Comparison of ENCODE assay signal across 1 cellular context in the genomic region with DNA sequence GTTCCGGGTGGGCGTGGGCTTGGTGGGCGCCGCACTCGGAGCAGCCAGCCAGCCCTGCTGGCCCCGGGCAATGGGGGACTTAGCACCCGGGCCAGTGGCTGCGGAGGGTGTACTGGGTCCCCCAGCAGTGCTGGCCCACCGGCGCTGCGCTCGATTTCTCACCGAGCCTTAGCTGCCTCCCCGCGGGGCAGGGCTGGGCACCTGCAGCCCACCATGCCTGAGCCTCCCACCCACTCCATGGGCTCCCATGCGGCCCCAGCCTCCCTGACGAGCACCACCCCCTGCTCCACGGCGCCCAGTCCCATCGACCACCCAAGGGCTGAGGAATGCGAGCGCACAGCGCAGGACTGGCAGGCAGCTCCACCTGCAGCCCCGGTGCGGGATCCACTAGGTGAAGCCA. TPM values are rescaled to one million over a fixed set of nuclear protein-coding genes. Genes with fewer than 3 reads are reported as not detected.
DNase-seq lines count a peak whose midpoint lies in the region; TF ChIP-seq lines count a peak whose summit lies in the region.
"Not testable (repeated sequence)": the region's sequence is repeated elsewhere in the genome, so short reads cannot be mapped to it uniquely, and the experiment has no call there.

No MANE protein-coding gene starts in this region.

- not testable (repeated sequence) for H3K4me3 Mint-ChIP-seq in osteocyte (ENCODE audit: unreplicated experiment)

- H3K27ac Mint-ChIP-seq in osteocyte (ENCODE audit: unreplicated experiment): not testable (repeated sequence)

- DNase-seq in osteocyte (ENCODE audit: extremely low spot score, unreplicated experiment): peak; percentile 40

- TF ChIP-seq CTCF in osteocyte (IDR thresholded peaks at IDR 0.05): not testable (repeated sequence)

- H3K36me3 Mint-ChIP-seq in osteocyte (ENCODE audit: unreplicated experiment): peaks cover 51% of the 10 kb centered on the region

- H3K4me1 Mint-ChIP-seq in osteocyte (ENCODE audit: unreplicated experiment): not testable (repeated sequence)

- not testable (repeated sequence) for H3K27me3 Mint-ChIP-seq in osteocyte (ENCODE audit: unreplicated experiment)

- peaks cover 25% of the 10 kb centered on the region for H3K9me3 Mint-ChIP-seq in osteocyte (ENCODE audit: unreplicated experiment)

RNA-seq across cellular contexts. Expression of gene ZNF605, which starts 17.3 kb away (rescaled TPM):
- total RNA-seq in osteocyte: 17.8 and 19.1 TPM in 2 replicates

RNA-seq across cellular contexts. Expression of gene ZNF26, which starts 47.4 kb away (rescaled TPM):
- 13.6 and 16.3 TPM in 2 replicates for total RNA-seq in osteocyte

RNA-seq across cellular contexts. Expression of gene CHFR, which starts 51.4 kb away (rescaled TPM):
- 58.4 and 63.3 TPM in 2 replicates for total RNA-seq in osteocyte
